In genomic region chr9:22208846-22209585, GRCh38 we compare ENCODE assay signal across 9 cellular contexts.
DNase-seq lines count a peak whose midpoint lies in the region; ATAC-seq, FAIRE-seq and TF ChIP-seq lines count a peak whose summit lies in the region.
"Had no signal": no experiment of that assay in that cellular context is flagged by ENCODE, and none has a peak within 500 bp of the region (broad histone marks: within the 10 kb centered on the region; RNA-seq: fewer than 3 reads in every experiment).

No MANE protein-coding gene starts in this region.

- FAIRE-seq in bronchial epithelial cell (lab: Jason Lieb, UNC) = no peak

- H3K27ac Mint-ChIP-seq in stimulated activated effector memory CD8-positive, alpha-beta T cell treated with anti-CD3 and anti-CD28 coated beads, Interleukin-12 subunit alpha, Interleukin-12 subunit beta, amount 100 ng/mL, for 72 hours = peak overlapping the region; percentile 80

- H3K27me3 ChIP-seq in bronchial epithelial cell (ENCODE audit: control insufficient read depth, insufficient read depth, low read length) = no peaks in the 10 kb centered on the region

- no peaks in the 10 kb centered on the region for H3K36me3 ChIP-seq in bronchial epithelial cell (ENCODE audit: control insufficient read depth, insufficient read depth, low read length)

- peaks cover 12% of the 10 kb centered on the region for H3K4me1 Mint-ChIP-seq in stimulated activated effector memory CD8-positive, alpha-beta T cell treated with anti-CD3 and anti-CD28 coated beads, Interleukin-12 subunit alpha, Interleukin-12 subunit beta, amount 100 ng/mL, for 72 hours

- no peaks in the 10 kb centered on the region for H3K36me3 Mint-ChIP-seq in stimulated activated effector memory CD8-positive, alpha-beta T cell treated with anti-CD3 and anti-CD28 coated beads, Interleukin-12 subunit alpha, Interleukin-12 subunit beta, amount 100 ng/mL, for 72 hours

- no peak for TF ChIP-seq CTCF in bronchial epithelial cell (IDR thresholded peaks at IDR 0.05; ENCODE audit: insufficient read depth, low read length, severe bottlenecking)

- no peak overlapping the region for H3K4me3 ChIP-seq in bronchial epithelial cell (ENCODE audit: low read depth, low read length)

- peak; percentile 56 for DNase-seq in activated CD8-positive, alpha-beta memory T cell treated with anti-CD3 and anti-CD28 coated beads for 24 hours
- DNase-seq in activated CD8-positive, alpha-beta memory T cell treated with anti-CD3 and anti-CD28 coated beads, Interleukin-2, amount 50 U/mL, for 48 hours = no peak
- DNase-seq in MV-4-11 (lab: John Stamatoyannopoulos, UW) (peak; percentile 26), bronchial epithelial cell (ENCODE audit: low read depth) (peak; percentile 90), NCI-H2227 treated with DMSO at 0.1 percent for 48 hours (lab: John Stamatoyannopoulos, UW) (no peak), NCI-H128 (lab: John Stamatoyannopoulos, UW; ENCODE audit: unreplicated experiment) (no peak)
- DNase-seq in stimulated activated effector memory CD8-positive, alpha-beta T cell treated with anti-CD3 and anti-CD28 coated beads, Interleukin-12 subunit alpha, Interleukin-12 subunit beta, amount 100 ng/mL, for 72 hours (ENCODE audit: low spot score in 2 of 2) = peak in 1 of 2 donors; percentile 64
- DNase-seq: stimulated activated CD4-positive, alpha-beta T cell treated with anti-CD3 and anti-CD28 coated beads, Interleukin-2, amount 100 ng/mL, for 24 hours had no signal

- peak; percentile 99 for ATAC-seq in stimulated activated effector memory CD8-positive, alpha-beta T cell treated with anti-CD3 and anti-CD28 coated beads, Interleukin-12 subunit alpha, Interleukin-12 subunit beta, amount 100 ng/mL, for 72 hours
- ATAC-seq in HG03139 (IDR thresholded peaks at IDR 0.05; ENCODE audit: unreplicated experiment) = no peak

- H3K9me3 Mint-ChIP-seq in stimulated activated effector memory CD8-positive, alpha-beta T cell treated with anti-CD3 and anti-CD28 coated beads, Interleukin-12 subunit alpha, Interleukin-12 subunit beta, amount 100 ng/mL, for 72 hours = no peaks in the 10 kb centered on the region

- H3K4me3 Mint-ChIP-seq in stimulated activated effector memory CD8-positive, alpha-beta T cell treated with anti-CD3 and anti-CD28 coated beads, Interleukin-12 subunit alpha, Interleukin-12 subunit beta, amount 100 ng/mL, for 72 hours = peak overlapping the region; percentile 49

Comparison
In these comparisons a context has a peak if more than half of its experiments do, and no peak if none do; other contexts are left out.
1. DNase-seq: peak in activated CD8-positive, alpha-beta memory T cell treated with anti-CD3 and anti-CD28 coated beads for 24 hours (single experiment), MV-4-11 (single experiment) and bronchial epithelial cell (single experiment); none in activated CD8-positive, alpha-beta memory T cell treated with anti-CD3 and anti-CD28 coated beads, Interleukin-2, amount 50 U/mL, for 48 hours (single experiment), NCI-H2227 treated with DMSO at 0.1 percent for 48 hours (single experiment) and NCI-H128 (single experiment).